In genomic region chr3:177820683-177821316, GRCh38 we compare ENCODE assay signal across 8 cellular contexts.
DNase-seq lines count a peak whose midpoint lies in the region; ATAC-seq and TF ChIP-seq lines count a peak whose summit lies in the region.

No MANE protein-coding gene starts in this region.

- intact Hi-C loops in prostate gland (cut with DNase I): loop anchor here (5.0 to 10.0 kb wide), 4 partner anchors 38 to 766 kb away; no protein-coding TSS in a partner anchor

- DNase-seq in NOMO-1 treated with dmso at 0.1 percent for 144 hours (lab: John Stamatoyannopoulos, UW; ENCODE audit: unreplicated experiment): peak; percentile 45
- peak; percentile 93 for DNase-seq in non-pigmented ciliary epithelial cell (ENCODE audit: low read depth)
- no peak for DNase-seq in effector CD8-positive, alpha-beta T cell (lab: John Stamatoyannopoulos, UW)
- no peak for DNase-seq in prostate gland (ENCODE audit: low spot score)
- DNase-seq in NCI-H345 (lab: John Stamatoyannopoulos, UW): no peak
- no peak for DNase-seq in activated CD4-positive, alpha-beta T cell treated with anti-CD3 and anti-CD28 coated beads for 1 hour

- H3K27me3 ChIP-seq in prostate gland (replicated peaks; ENCODE audit: insufficient read depth): no peaks in the 10 kb centered on the region

- ATAC-seq in GM18861 (IDR thresholded peaks at IDR 0.05; ENCODE audit: unreplicated experiment) (peak; percentile 82), HG02623 (IDR thresholded peaks at IDR 0.05; ENCODE audit: unreplicated experiment) (peak; percentile 80)

- H3K4me3 ChIP-seq in prostate gland: no peak overlapping the region

- peak overlapping the region in 1 of 2 donors; percentile 8 for H3K27ac ChIP-seq in prostate gland

- no peak for TF ChIP-seq CTCF in prostate gland (IDR thresholded peaks at IDR 0.05)

- WGBS in prostate gland: 52% methylated on average over 2 of the region's 2 CpGs

- no peaks in the 10 kb centered on the region for H3K4me1 ChIP-seq in prostate gland (replicated peaks)

- H3K9me3 ChIP-seq in prostate gland: no peaks in the 10 kb centered on the region

- no peaks in the 10 kb centered on the region for H3K36me3 ChIP-seq in prostate gland

- no peak for TF ChIP-seq POLR2A in prostate gland (IDR thresholded peaks at IDR 0.05)

Comparison
In these comparisons a context has a peak if more than half of its experiments do, and no peak if none do; other contexts are left out.
1. DNase-seq: peak in NOMO-1 treated with dmso at 0.1 percent for 144 hours (single experiment) and non-pigmented ciliary epithelial cell (single experiment); none in effector CD8-positive, alpha-beta T cell (single experiment), prostate gland (single experiment), NCI-H345 (single experiment) and activated CD4-positive, alpha-beta T cell treated with anti-CD3 and anti-CD28 coated beads for 1 hour (single experiment).